ENCODE assay signal across 20 cellular contexts in the genomic region with DNA sequence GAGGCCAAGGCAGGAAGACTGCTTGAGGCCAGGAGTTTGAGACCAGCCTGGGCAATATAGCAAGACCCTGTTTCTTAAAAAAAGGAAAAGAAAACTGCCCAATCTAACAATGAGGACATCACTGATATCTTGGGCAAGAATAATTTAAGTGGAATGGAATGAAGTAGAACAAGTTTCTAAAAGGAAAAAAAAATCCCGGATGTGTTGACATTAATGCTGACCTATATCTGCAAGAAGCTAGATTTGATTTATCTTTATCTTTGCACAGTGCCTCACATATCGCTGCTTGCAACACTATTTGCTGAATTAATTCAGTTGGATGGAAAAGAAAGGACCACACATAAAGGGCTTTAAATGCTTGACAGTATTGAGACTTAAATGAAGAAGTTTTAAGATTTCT. TPM values are rescaled to one million over a fixed set of nuclear protein-coding genes. Genes with fewer than 3 reads are reported as not detected.
A peak's percentile ranks its signal among the peaks of the same experiment; 100 is the strongest.
DNase-seq lines count a peak whose midpoint lies in the region; ATAC-seq, FAIRE-seq and TF ChIP-seq lines count a peak whose summit lies in the region.
"Had no signal": no experiment of that assay in that cellular context is flagged by ENCODE, and none has a peak within 500 bp of the region (broad histone marks: within the 10 kb centered on the region; RNA-seq: fewer than 3 reads in every experiment).

No MANE protein-coding gene starts in this region.

- no peaks in the 10 kb centered on the region for H3K27me3 ChIP-seq in GM12878 (replicated peaks in 1 of 2; ENCODE audit: control insufficient read depth in 2 of 2, insufficient read depth in 2 of 2, low read length in 1 of 2)
- no peaks in the 10 kb centered on the region for H3K27me3 ChIP-seq in gastroesophageal sphincter
- no peaks in the 10 kb centered on the region for H3K27me3 ChIP-seq in tibial artery
- no peaks in the 10 kb centered on the region for H3K27me3 ChIP-seq in effector memory CD4-positive, alpha-beta T cell (replicated peaks; ENCODE audit: control insufficient read depth, insufficient read depth, low read length, poor library complexity, severe bottlenecking)
- H3K27me3 ChIP-seq: breast epithelium had no signal

- H3K4me3 ChIP-seq in LNCaP clone FGC (ENCODE audit: low read depth, low read length) (no peak overlapping the region), GM12878 (no peak overlapping the region), gastroesophageal sphincter (no peak overlapping the region), tibial artery (no peak overlapping the region)
- no peak overlapping the region for H3K4me3 ChIP-seq in effector memory CD4-positive, alpha-beta T cell (ENCODE audit: insufficient read depth, low read depth, low read length, poor library complexity, severe bottlenecking)
- H3K4me3 ChIP-seq: breast epithelium had no signal

- RAD21 ChIA-PET in GM12878 (lab: Charles Lee; ENCODE audit: unreplicated experiment) = interaction anchor here (1.2 to 1.6 kb wide), 2 partner anchors 10 to 15 kb away, joined by 5 to 6 read pairs; no protein-coding TSS in a partner anchor

- H3K79me2 ChIP-seq in GM12878 (ENCODE audit: control insufficient read depth, insufficient read depth, low read length) = peaks cover 35% of the 10 kb centered on the region

- in situ Hi-C loops in GM12878 (cut with MboI) = no loop called here

- TF ChIP-seq CTCF in LNCaP clone FGC (IDR thresholded peaks at IDR 0.05; ENCODE audit: control insufficient read depth, extremely low read depth, insufficient read depth) (no peak), GM12878 (IDR thresholded peaks at IDR 0.05 in 2 of 3, conservative IDR thresholded peaks at IDR 0.05 in 1 of 3; ENCODE audit: control insufficient read depth in 2 of 3, extremely low read depth in 1 of 3, insufficient read depth in 1 of 3, low read depth in 3 of 3, low read length in 3 of 3) (no peak), gastroesophageal sphincter (IDR thresholded peaks at IDR 0.05) (no peak), tibial artery (IDR thresholded peaks at IDR 0.05) (no peak)

- no peak overlapping the region; the same call in 1 of the 2 replicates for H3K9ac ChIP-seq in GM12878 (ENCODE audit: control insufficient read depth, insufficient read depth, low read length)
- H3K9ac ChIP-seq: KMS-11 had no signal

- ATAC-seq in GM12878 (no peak), gastroesophageal sphincter (peak; percentile 48)
- ATAC-seq: CD8-positive, alpha-beta T cell; left ventricle myocardium superior had no signal

- no peaks in the 10 kb centered on the region for H3K36me3 ChIP-seq in GM12878 (ENCODE audit: control insufficient read depth in 2 of 2, insufficient read depth in 2 of 2, low read length in 1 of 2)
- no peaks in the 10 kb centered on the region for H3K36me3 ChIP-seq in gastroesophageal sphincter
- no peaks in the 10 kb centered on the region for H3K36me3 ChIP-seq in tibial artery
- H3K36me3 ChIP-seq in effector memory CD4-positive, alpha-beta T cell (ENCODE audit: control insufficient read depth, insufficient read depth, low read length) = no peaks in the 10 kb centered on the region
- H3K36me3 ChIP-seq: breast epithelium had no signal

- BruUV-seq in GM12878 (replicated peaks; lab: Mats Ljungman, UMichigan) = no TSS peak

- TF ChIP-seq RAD21 in GM12878 (IDR thresholded peaks at IDR 0.05; ENCODE audit: insufficient read depth, low read depth, low read length) = no peak

- H3K4me2 ChIP-seq in GM12878 (ENCODE audit: control insufficient read depth, insufficient read depth) = peak overlapping the region; percentile 50

- peaks cover 43% of the 10 kb centered on the region for H3K4me1 ChIP-seq in GM12878 (ENCODE audit: control insufficient read depth, insufficient read depth, low read length)
- peaks cover 4 to 70% (median 15%) of the 10 kb centered on the region in 3 donors for H3K4me1 ChIP-seq in gastroesophageal sphincter
- peaks cover 0 to 77% (median 20%) of the 10 kb centered on the region in 4 donors for H3K4me1 ChIP-seq in tibial artery
- H3K4me1 ChIP-seq in effector memory CD4-positive, alpha-beta T cell (ENCODE audit: control insufficient read depth, insufficient read depth, low read length, poor library complexity, severe bottlenecking) = peaks cover 5% of the 10 kb centered on the region
- H3K4me1 ChIP-seq: breast epithelium had no signal

- no peaks in the 10 kb centered on the region; the same call in 1 of the 3 replicates for H3K9me3 ChIP-seq in GM12878 (replicated peaks; ENCODE audit: control insufficient read depth, insufficient read depth, low read length)
- no peaks in the 10 kb centered on the region for H3K9me3 ChIP-seq in gastroesophageal sphincter
- no peaks in the 10 kb centered on the region for H3K9me3 ChIP-seq in tibial artery
- H3K9me3 ChIP-seq in effector memory CD4-positive, alpha-beta T cell (ENCODE audit: control insufficient read depth, low read length) = no peaks in the 10 kb centered on the region
- H3K9me3 ChIP-seq: breast epithelium had no signal

- intact Hi-C loops in GM12878 (cut with micrococcal nuclease; ENCODE audit: unreplicated experiment) = no loop called here
- intact Hi-C loops in tibial artery (cut with DNase I; ENCODE audit: low total_unique reads) = no loop called here

- H3K27ac ChIP-seq in GM12878 (ENCODE audit: control insufficient read depth, insufficient read depth) (peak overlapping the region; percentile 21; the same call in 1 of the 2 replicates), gastroesophageal sphincter (peak overlapping the region in 3 of 4 donors; percentile 71 to 80 (median 74)), tibial artery (peak overlapping the region; percentile 13 to 52)
- H3K27ac ChIP-seq in effector memory CD4-positive, alpha-beta T cell (ENCODE audit: insufficient read depth, low read length, poor library complexity, severe bottlenecking) = no peak overlapping the region
- H3K27ac ChIP-seq: KMS-11 had no signal

- CTCF ChIA-PET in GM12878 (lab: Yijun Ruan, JAX) = interaction anchor here (0.6 to 1.2 kb wide), 4 partner anchors 11 to 102 kb away, joined by 3 to 4 read pairs (median 3); no protein-coding TSS in a partner anchor

- 94% methylated on average over 2 of the region's 2 CpGs for WGBS in GM12878 (ENCODE audit: insufficient coverage, insufficient replicate concordance, low lambda C conversion rate, missing lambda C conversion rate)
- 11 to 44% methylated on average over 2 of the region's 2 CpGs for WGBS in gastroesophageal sphincter (ENCODE audit: low coverage in 1 of 2), 2 donors

- no peak for FAIRE-seq in GM12878 (lab: Jason Lieb, UNC)
- FAIRE-seq: TTC549 had no signal

- SMC1A ChIA-PET in GM12878 (lab: Charles Lee; ENCODE audit: uncharacterized antibody, unreplicated experiment) = interaction anchor here (0.8 to 5.0 kb wide), 6 partner anchors 12 to 60 kb away, joined by 3 to 37 read pairs (median 4); no protein-coding TSS in a partner anchor

- H2AFZ ChIP-seq in GM12878 (ENCODE audit: control insufficient read depth, low read depth, low read length) = no peak overlapping the region

- TF ChIP-seq POLR2A in GM12878 (IDR thresholded peaks at IDR 0.05; ENCODE audit: low read depth, low read length) (no peak), gastroesophageal sphincter (IDR thresholded peaks at IDR 0.05) (no peak)

- H4K20me1 ChIP-seq in GM12878 (ENCODE audit: control insufficient read depth, insufficient read depth) = no peaks in the 10 kb centered on the region

- TF ChIP-seq EP300 in GM12878 (IDR thresholded peaks at IDR 0.05; ENCODE audit: borderline replicate concordance in 1 of 2, control insufficient read depth in 1 of 2, low read depth in 2 of 2, low read length in 2 of 2) = no peak
- no peak for TF ChIP-seq EP300 in gastroesophageal sphincter (IDR thresholded peaks at IDR 0.05)

- POLR2A ChIA-PET in GM12878 (lab: Charles Lee) = interaction anchor here (0.8 kb wide), 1 partner anchor 13 kb away, joined by 3 read pairs; no protein-coding TSS in a partner anchor

- DNase-seq in LNCaP clone FGC (ENCODE audit: low read depth) = peak; percentile 50
- no peak for DNase-seq in GM12878 (ENCODE audit: low read depth, low spot score)
- DNase-seq in tibial artery = no peak
- no peak for DNase-seq in CD1c-positive myeloid dendritic cell (ENCODE audit: extremely low spot score)
- no peak for DNase-seq in T1000 (lab: John Stamatoyannopoulos, UW)
- no peak for DNase-seq in activated gamma-delta T cell treated with Interleukin-2 at 50 U/mL for 16 hours
- no peak for DNase-seq in effector memory CD4-positive, alpha-beta T cell
- DNase-seq: activated effector memory CD4-positive, alpha-beta T cell treated with anti-CD3 and anti-CD28 coated beads, Interleukin-2, amount 50 U/mL, for 16 hours; CD8-positive, alpha-beta T cell; endodermal cell; GDM1; hippocampal formation; left ventricle myocardium superior; NCI-H1694 treated with DMSO at 0.1 percent for 48 hours; NCI-H526; RPMI8226 had no signal

TF ChIP-seq in GM12878, 131 proteins besides CTCF, POLR2A, EP300 and RAD21 (continues in another document):
- TF ChIP-seq STAT3 (IDR thresholded peaks at IDR 0.05; ENCODE audit: low read depth, low read length) = no peak

RNA-seq across cellular contexts. Expression of a gene that starts 27.8 kb away (rescaled TPM):
- total RNA-seq in GM12878 (2013; cell fraction: nucleolus; rRNA removed) = 12.9 and 13.3 TPM in 2 replicates
- 6.6 and 7.0 TPM in 2 replicates for total RNA-seq in GM12878 (2014; rRNA removed)
- 8.4 and 9.4 TPM in 2 replicates for total RNA-seq in GM12878 (2014; rRNA removed; fragmentation: Illumina TruSeq; extraction: Trizol)
- 8.1 and 9.3 TPM in 2 replicates for total RNA-seq in GM12878 (2021)
- polyA plus RNA-seq in GM12878 (2011; ENCODE audit: low read depth) = 2.7 TPM
- polyA plus RNA-seq in GM12878 (2011; rRNA removed) = 12.0 and 19.7 TPM in 2 replicates
- polyA plus RNA-seq in GM12878 (2011; cell fraction: cytosol; rRNA removed) = 3.9 and 5.0 TPM in 2 replicates
- polyA plus RNA-seq in GM12878 (2011; cell fraction: nucleus; rRNA removed) = 4.3 and 4.5 TPM in 2 replicates
- polyA plus RNA-seq in GM12878 (2012) = 6.6 and 8.6 TPM in 2 replicates
- polyA plus RNA-seq in GM12878 (2014; fragmentation: Illumina TruSeq; extraction: Trizol) = 12.5 and 16.9 TPM in 2 replicates
- 1 to 10 TPM; 9.5 to 9.9 TPM for polyA plus RNA-seq in GM12878 (2014; fragmentation: Nextera tagmentation; extraction: Ambion mirVana)
- 4.9 and 5.1 TPM in 2 replicates for polyA plus RNA-seq in GM12878 (2014; rRNA removed)
- 10 to 100 TPM; 14.6 to 15.0 TPM for polyA plus RNA-seq in GM12878 (2016; fragmentation: Nextera tagmentation; extraction: Ambion mirVana)
- polyA minus RNA-seq in GM12878 (2011; rRNA and poly(A)+ RNA removed) = 8.9 and 12.4 TPM in 2 replicates
- polyA minus RNA-seq in GM12878 (2011; cell fraction: cytosol; rRNA and poly(A)+ RNA removed) = 2.9 and 3.7 TPM in 2 replicates
- polyA minus RNA-seq in GM12878 (2011; cell fraction: nucleus; rRNA and poly(A)+ RNA removed) = 3.4 and 3.7 TPM in 2 replicates
- 10 to 100 TPM; 10.2 to 39.2 (median 32.9) TPM for total RNA-seq in gastroesophageal sphincter
